Comparison of ENCODE assay signal across 29 cellular contexts in genomic region chr4:90906239-90906638, GRCh38.
"Had no signal": no experiment of that assay in that cellular context is flagged by ENCODE, and none has a peak within 500 bp of the region (broad histone marks: within the 10 kb centered on the region; RNA-seq: fewer than 3 reads in every experiment).

No MANE protein-coding gene starts in this region.

- DNase-seq: activated B cell treated with CpG ODN at 0.5 μM for 24 hours; activated CD4-positive, alpha-beta memory T cell treated with anti-CD3 and anti-CD28 coated beads, Interleukin-2, amount 10 ng/mL, durations not matched to agents 7 days and 5 days; activated CD4-positive, alpha-beta T cell treated with anti-CD3 and anti-CD28 coated beads for 36 hours; activated CD4-positive, alpha-beta T cell treated with anti-CD3 and anti-CD28 coated beads, Interleukin-2, amount 10 ng/mL, durations not matched to agents 24 days and 14 days; activated CD8-positive, alpha-beta memory T cell treated with anti-CD3 and anti-CD28 coated beads, Interleukin-2, amount 50 U/mL, for 48 hours; activated gamma-delta T cell; activated naive CD4-positive, alpha-beta T cell; activated naive CD4-positive, alpha-beta T cell treated with anti-CD3 and anti-CD28 coated beads, Interleukin-2, amount 10 ng/mL, durations not matched to agents 7 days and 5 days; activated naive CD8-positive, alpha-beta T cell treated with anti-CD3 and anti-CD28 coated beads, Interleukin-2, amount 10 ng/mL, durations not matched to agents 7 days and 5 days; activated T-cell treated with anti-CD3 and anti-CD28 coated beads for 4 hours; activated T-cell treated with anti-CD3 and anti-CD28 coated beads, Interleukin-2, amount 50 U/mL, for 24 hours; activated T-cell treated with anti-CD3 and anti-CD28 coated beads, Interleukin-2, amount 50 U/mL, for 72 hours; dorsolateral prefrontal cortex; effector memory CD4-positive, alpha-beta T cell; endodermal cell; foreskin fibroblast; SW 1271; T-cell; T-helper 9 cell; WERI-Rb-1 had no signal

- H3K36me3 ChIP-seq: ascending aorta, breast epithelium, WERI-Rb-1 had no signal

- H3K27me3 ChIP-seq: ascending aorta, breast epithelium, dorsolateral prefrontal cortex had no signal

- H3K36me3 Mint-ChIP-seq: activated naive CD4-positive, alpha-beta T cell treated with anti-CD3 and anti-CD28 coated beads, Interleukin-2, amount 10 ng/mL, durations not matched to agents 7 days and 5 days; activated naive CD8-positive, alpha-beta T cell treated with anti-CD3 and anti-CD28 coated beads, Interleukin-2, amount 10 ng/mL, durations not matched to agents 7 days and 5 days; T-cell had no signal

- H3K27me3 Mint-ChIP-seq: activated B cell treated with CpG ODN at 0.5 μM for 24 hours; activated CD4-positive, alpha-beta memory T cell treated with anti-CD3 and anti-CD28 coated beads, Interleukin-2, amount 10 ng/mL, durations not matched to agents 7 days and 5 days; activated CD4-positive, alpha-beta T cell treated with anti-CD3 and anti-CD28 coated beads for 36 hours; activated CD4-positive, alpha-beta T cell treated with anti-CD3 and anti-CD28 coated beads, Interleukin-2, amount 10 ng/mL, durations not matched to agents 24 days and 14 days; activated naive CD4-positive, alpha-beta T cell treated with anti-CD3 and anti-CD28 coated beads, Interleukin-2, amount 10 ng/mL, durations not matched to agents 7 days and 5 days; activated naive CD8-positive, alpha-beta T cell treated with anti-CD3 and anti-CD28 coated beads, Interleukin-2, amount 10 ng/mL, durations not matched to agents 7 days and 5 days; activated T-cell treated with anti-CD3 and anti-CD28 coated beads, Interleukin-2, amount 50 U/mL, for 24 hours; brain; central memory CD8-positive, alpha-beta T cell; dendritic cell treated with granulocyte-macrophage colony-stimulating factor and Interleukin-4, amounts not matched to agents 40 ng/mL and 50 ng/mL, for 4 days; T-cell had no signal

- H3K27ac Mint-ChIP-seq: activated B cell treated with CpG ODN at 0.5 μM for 24 hours; activated CD4-positive, alpha-beta memory T cell treated with anti-CD3 and anti-CD28 coated beads, Interleukin-2, amount 10 ng/mL, durations not matched to agents 7 days and 5 days; activated CD4-positive, alpha-beta T cell treated with anti-CD3 and anti-CD28 coated beads for 36 hours; activated CD4-positive, alpha-beta T cell treated with anti-CD3 and anti-CD28 coated beads, Interleukin-2, amount 10 ng/mL, durations not matched to agents 24 days and 14 days; activated naive CD4-positive, alpha-beta T cell treated with anti-CD3 and anti-CD28 coated beads, Interleukin-2, amount 10 ng/mL, durations not matched to agents 7 days and 5 days; activated naive CD4-positive, alpha-beta T cell treated with anti-CD3 and anti-CD28 coated beads, Interleukin-2, amount 50 U/mL, for 72 hours; activated naive CD8-positive, alpha-beta T cell treated with anti-CD3 and anti-CD28 coated beads, Interleukin-2, amount 10 ng/mL, durations not matched to agents 7 days and 5 days; activated T-cell treated with anti-CD3 and anti-CD28 coated beads, Interleukin-2, amount 50 U/mL, for 24 hours; activated T-cell treated with anti-CD3 and anti-CD28 coated beads, Interleukin-2, amount 50 U/mL, for 72 hours; brain; dendritic cell treated with granulocyte-macrophage colony-stimulating factor and Interleukin-4, amounts not matched to agents 40 ng/mL and 50 ng/mL, for 4 days; endodermal cell; T-cell; T-helper 1 cell treated with Interleukin-12 subunit alpha and Interleukin-12 subunit beta and Interleukin-4 antibody, amounts not matched to agents 30 μg/mL and 1 μg/mL, for 36 hours had no signal

- H3K4me1 Mint-ChIP-seq: activated B cell treated with CpG ODN at 0.5 μM for 24 hours; activated CD4-positive, alpha-beta memory T cell treated with anti-CD3 and anti-CD28 coated beads, Interleukin-2, amount 10 ng/mL, durations not matched to agents 7 days and 5 days; activated CD4-positive, alpha-beta T cell treated with anti-CD3 and anti-CD28 coated beads for 36 hours; activated CD4-positive, alpha-beta T cell treated with anti-CD3 and anti-CD28 coated beads, Interleukin-2, amount 10 ng/mL, durations not matched to agents 24 days and 14 days; activated naive CD4-positive, alpha-beta T cell treated with anti-CD3 and anti-CD28 coated beads, Interleukin-2, amount 10 ng/mL, durations not matched to agents 7 days and 5 days; activated naive CD8-positive, alpha-beta T cell treated with anti-CD3 and anti-CD28 coated beads, Interleukin-2, amount 10 ng/mL, durations not matched to agents 7 days and 5 days; central memory CD8-positive, alpha-beta T cell; T-cell had no signal

- H3K4me3 ChIP-seq: ascending aorta, breast epithelium, coronary artery, dorsolateral prefrontal cortex had no signal

- H3K4me3 Mint-ChIP-seq: activated B cell treated with CpG ODN at 0.5 μM for 24 hours; activated CD4-positive, alpha-beta memory T cell treated with anti-CD3 and anti-CD28 coated beads, Interleukin-2, amount 10 ng/mL, durations not matched to agents 7 days and 5 days; activated CD4-positive, alpha-beta T cell treated with anti-CD3 and anti-CD28 coated beads for 36 hours; activated CD4-positive, alpha-beta T cell treated with anti-CD3 and anti-CD28 coated beads, Interleukin-2, amount 10 ng/mL, durations not matched to agents 24 days and 14 days; activated naive CD4-positive, alpha-beta T cell treated with anti-CD3 and anti-CD28 coated beads, Interleukin-2, amount 10 ng/mL, durations not matched to agents 7 days and 5 days; activated naive CD8-positive, alpha-beta T cell treated with anti-CD3 and anti-CD28 coated beads, Interleukin-2, amount 10 ng/mL, durations not matched to agents 7 days and 5 days; activated T-cell treated with anti-CD3 and anti-CD28 coated beads, Interleukin-2, amount 50 U/mL, for 24 hours; activated T-cell treated with anti-CD3 and anti-CD28 coated beads, Interleukin-2, amount 50 U/mL, for 72 hours; brain; central memory CD8-positive, alpha-beta T cell; dendritic cell treated with granulocyte-macrophage colony-stimulating factor and Interleukin-4, amounts not matched to agents 40 ng/mL and 50 ng/mL, for 4 days; endodermal cell; T-cell; T-helper 1 cell treated with Interleukin-12 subunit alpha and Interleukin-12 subunit beta and Interleukin-4 antibody, amounts not matched to agents 30 μg/mL and 1 μg/mL, for 36 hours had no signal

- H3K4me1 ChIP-seq: ascending aorta, breast epithelium had no signal

- H3K9me3 Mint-ChIP-seq: activated CD4-positive, alpha-beta T cell treated with anti-CD3 and anti-CD28 coated beads, Interleukin-2, amount 10 ng/mL, durations not matched to agents 24 days and 14 days had no signal

- FAIRE-seq: frontal cortex had no signal

- H3K27ac ChIP-seq: ascending aorta, breast epithelium, coronary artery, dorsolateral prefrontal cortex, WERI-Rb-1 had no signal
